20 cellular contexts compared by ENCODE assay signal in the genomic region with DNA sequence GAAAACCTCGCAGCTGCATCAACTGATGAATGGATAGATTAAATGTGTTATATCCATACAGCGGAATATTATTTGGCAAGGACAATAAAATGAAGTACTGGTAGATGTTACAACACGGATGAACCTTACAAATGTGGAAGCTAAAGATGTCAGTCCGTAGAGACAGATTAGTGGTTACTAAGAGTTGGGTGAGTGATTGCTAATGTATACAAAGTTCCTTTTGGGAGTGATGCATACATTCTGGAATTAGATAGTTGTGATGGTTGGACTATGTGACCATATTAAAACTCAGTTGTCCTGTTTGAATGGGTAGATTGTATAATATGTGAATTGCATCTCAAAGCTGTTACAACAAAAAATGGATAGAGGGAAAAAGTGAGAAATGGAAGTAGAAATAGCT. TPM values are rescaled to one million over a fixed set of nuclear protein-coding genes. Genes with fewer than 3 reads are reported as not detected.
A peak's percentile ranks its signal among the peaks of the same experiment; 100 is the strongest.
DNase-seq lines count a peak whose midpoint lies in the region; ATAC-seq, FAIRE-seq and TF ChIP-seq lines count a peak whose summit lies in the region.
"Had no signal": no experiment of that assay in that cellular context is flagged by ENCODE, and none has a peak within 500 bp of the region (broad histone marks: within the 10 kb centered on the region; RNA-seq: fewer than 3 reads in every experiment).

No MANE protein-coding gene starts in this region.

- peaks cover 31% of the 10 kb centered on the region for H3K4me1 ChIP-seq in CD4-positive, CD25-positive, alpha-beta regulatory T cell (ENCODE audit: control insufficient read depth, insufficient read depth, low read length, poor library complexity, severe bottlenecking)
- H3K4me1 ChIP-seq in PC-9 (replicated peaks; ENCODE audit: insufficient read depth) (peaks cover 14% of the 10 kb centered on the region), esophagus squamous epithelium (peaks cover 0 to 39% (median 13%) of the 10 kb centered on the region in 3 donors)
- H3K4me1 ChIP-seq: BE2C had no signal

- peak overlapping the region; percentile 1 to 97 (median 56) for H3K4me3 Mint-ChIP-seq in CD4-positive, CD25-positive, alpha-beta regulatory T cell

- peaks cover 26% of the 10 kb centered on the region for H3K36me3 ChIP-seq in CD4-positive, CD25-positive, alpha-beta regulatory T cell (ENCODE audit: control insufficient read depth, insufficient read depth, low read length)
- H3K36me3 ChIP-seq in PC-9 (ENCODE audit: low read depth) (peaks cover 17% of the 10 kb centered on the region), esophagus squamous epithelium (peaks cover 0 to 36% (median 6%) of the 10 kb centered on the region in 3 donors)

- 86 to 91% methylated on average over 4 of the region's 4 CpGs for whole genome bisulfite sequencing in esophagus squamous epithelium, 2 donors

- peaks cover 13% of the 10 kb centered on the region for H3K36me3 Mint-ChIP-seq in CD4-positive, CD25-positive, alpha-beta regulatory T cell

- H3F3A ChIP-seq in PC-9 (ENCODE audit: insufficient read depth, low read depth): no peaks in the 10 kb centered on the region; the same call in 1 of the 2 replicates

- no peak overlapping the region for H3K27ac Mint-ChIP-seq in CD4-positive, CD25-positive, alpha-beta regulatory T cell
- H3K27ac Mint-ChIP-seq: activated naive CD4-positive, alpha-beta T cell treated with anti-CD3 and anti-CD28 coated beads, Interleukin-2, amount 50 U/mL, for 72 hours had no signal

- peaks cover 0 to 1% (median 0%) of the 10 kb centered on the region in 7 donors for H3K9me3 Mint-ChIP-seq in CD4-positive, CD25-positive, alpha-beta regulatory T cell
- H3K9me3 Mint-ChIP-seq: activated naive CD4-positive, alpha-beta T cell treated with anti-CD3 and anti-CD28 coated beads, Interleukin-2, amount 50 U/mL, for 72 hours had no signal

- TF ChIP-seq CTCF in PC-9 (conservative IDR thresholded peaks at IDR 0.05) (no peak), fibroblast of the aortic adventitia (IDR thresholded peaks at IDR 0.05; ENCODE audit: insufficient read depth, low read length) (no peak), esophagus squamous epithelium (IDR thresholded peaks at IDR 0.05) (no peak)

- peaks cover 35 to 62% (median 37%) of the 10 kb centered on the region in 4 donors for H3K4me1 Mint-ChIP-seq in CD4-positive, CD25-positive, alpha-beta regulatory T cell

- H3K79me2 ChIP-seq in PC-9 (ENCODE audit: low read depth): peaks cover 53% of the 10 kb centered on the region

- ATAC-seq in CD4-positive, CD25-positive, alpha-beta regulatory T cell (ENCODE audit: low read depth in 2 of 2): no peak
- ATAC-seq: activated naive CD4-positive, alpha-beta T cell treated with anti-CD3 and anti-CD28 coated beads, Interleukin-2, amount 50 U/mL, for 72 hours had no signal

- no peaks in the 10 kb centered on the region for H3K27me3 ChIP-seq in CD4-positive, CD25-positive, alpha-beta regulatory T cell (ENCODE audit: control insufficient read depth, insufficient read depth, low read length)
- H3K27me3 ChIP-seq in PC-9 (ENCODE audit: insufficient read depth, low read depth) (no peaks in the 10 kb centered on the region), esophagus squamous epithelium (no peaks in the 10 kb centered on the region)
- H3K27me3 ChIP-seq: BE2C, cardiac muscle cell, spleen, tibial nerve had no signal

- no peaks in the 10 kb centered on the region for H3K9me3 ChIP-seq in CD4-positive, CD25-positive, alpha-beta regulatory T cell (ENCODE audit: control insufficient read depth in 2 of 2, low read length in 2 of 2)
- H3K9me3 ChIP-seq in PC-9 (ENCODE audit: insufficient read depth, low read depth) (no peaks in the 10 kb centered on the region), esophagus squamous epithelium (no peaks in the 10 kb centered on the region)
- H3K9me3 ChIP-seq: BE2C, spleen, tibial nerve had no signal

- no peak overlapping the region for H3K27ac ChIP-seq in CD4-positive, CD25-positive, alpha-beta regulatory T cell (ENCODE audit: insufficient read depth, low read length, poor library complexity, severe bottlenecking)
- H3K27ac ChIP-seq in PC-9 (no peak overlapping the region), esophagus squamous epithelium (no peak overlapping the region)
- H3K27ac ChIP-seq: cardiac muscle cell, spleen, tibial nerve had no signal

- no peak for FAIRE-seq in frontal cortex (lab: Jason Lieb, UNC)

- no peak for TF ChIP-seq POLR2A in esophagus squamous epithelium (IDR thresholded peaks at IDR 0.05)

- peak overlapping the region; percentile 85; the same call in 1 of the 2 replicates for H3K4me2 ChIP-seq in PC-9

- BruUV-seq in PC-9 (replicated peaks; lab: Mats Ljungman, UMichigan): no TSS peak

- peak overlapping the region; percentile 95 for H3K4me3 ChIP-seq in CD4-positive, CD25-positive, alpha-beta regulatory T cell (ENCODE audit: low read depth, low read length)
- H3K4me3 ChIP-seq in PC-9: no peak overlapping the region
- H3K4me3 ChIP-seq in fibroblast of the aortic adventitia (ENCODE audit: low read depth, low read length): peak overlapping the region; percentile 11
- no peak overlapping the region for H3K4me3 ChIP-seq in esophagus squamous epithelium
- H3K4me3 ChIP-seq: tibial nerve had no signal

- intact Hi-C loops in PC-9 (cut with micrococcal nuclease; ENCODE audit: unreplicated experiment) (loop anchor here (10.0 kb wide), 1 partner anchor 65 kb away; no protein-coding TSS in a partner anchor), esophagus squamous epithelium (cut with DNase I) (no loop called here)

- POLR2A ChIA-PET in PC-9 (lab: Charles Lee; ENCODE audit: unreplicated experiment): no interaction called here

- DNase-seq in CD4-positive, CD25-positive, alpha-beta regulatory T cell: no peak
- DNase-seq in EL (peak; percentile 15), PC-9 (no peak), fibroblast of the aortic adventitia (ENCODE audit: low read depth) (no peak), AG20443 (ENCODE audit: low spot score) (no peak), esophagus squamous epithelium (lab: John Stamatoyannopoulos, UW) (no peak), NCI-H1694 treated with DMSO at 0.1 percent for 48 hours (lab: John Stamatoyannopoulos, UW) (no peak), frontal cortex (ENCODE audit: low spot score in 2 of 2) (no peak)
- DNase-seq: activated CD4-positive, alpha-beta T cell treated with anti-CD3 and anti-CD28 coated beads for 1 hour; activated CD8-positive, alpha-beta memory T cell treated with anti-CD3 and anti-CD28 coated beads, Interleukin-2, amount 50 U/mL, for 4 hours; BE2C; DMS153; NCI-H1092 treated with DMSO at 0.1 percent for 48 hours; posterior cingulate gyrus; Right ventricle myocardium superior; spleen; T1000 had no signal

- H4K20me1 ChIP-seq in PC-9 (ENCODE audit: insufficient read depth): peaks cover 23% of the 10 kb centered on the region

- CTCF ChIA-PET in PC-9 (lab: Charles Lee): no interaction called here

- no peaks in the 10 kb centered on the region for H3K9me2 ChIP-seq in PC-9 (ENCODE audit: insufficient read depth)

- H3K27me3 Mint-ChIP-seq in CD4-positive, CD25-positive, alpha-beta regulatory T cell: peaks cover 15% of the 10 kb centered on the region

- H2AFZ ChIP-seq in PC-9: no peak overlapping the region

RNA-seq across cellular contexts. Expression of a gene that starts 2.8 kb away (rescaled TPM):
- total RNA-seq in CD4-positive, CD25-positive, alpha-beta regulatory T cell: 78.1 TPM
- polyA plus RNA-seq in CD4-positive, CD25-positive, alpha-beta regulatory T cell: 10 to 100 TPM; 68.7 to 77.8 (median 69.9) TPM
- total RNA-seq in PC-9 (2021): 44.8 and 65.6 TPM in 2 replicates
- 115 and 176 TPM in 2 replicates for total RNA-seq in fibroblast of the aortic adventitia (ENCODE audit: low replicate concordance)
- total RNA-seq in esophagus squamous epithelium: 10 to 100 TPM; 24.8 to 46.0 (median 32.9) TPM
- 105 TPM for total RNA-seq in frontal cortex

RNA-seq across cellular contexts. Expression of a gene that starts 14.4 kb away (rescaled TPM):
- 23.9 TPM for total RNA-seq in CD4-positive, CD25-positive, alpha-beta regulatory T cell
- 10 to 100 TPM; 15.0 to 20.6 (median 15.7) TPM for polyA plus RNA-seq in CD4-positive, CD25-positive, alpha-beta regulatory T cell
- total RNA-seq in PC-9 (2021) (7.0 and 8.1 TPM in 2 replicates), fibroblast of the aortic adventitia (ENCODE audit: low replicate concordance) (36.7 and 69.2 TPM in 2 replicates), esophagus squamous epithelium (10 to 100 TPM; 14.3 to 37.8 (median 27.7) TPM), frontal cortex (17.5 TPM)

Comparison
In these comparisons a context has a peak if more than half of its experiments do, and no peak if none do; other contexts are left out.
1. H3K4me3 ChIP-seq: peak in CD4-positive, CD25-positive, alpha-beta regulatory T cell (single experiment) and fibroblast of the aortic adventitia (single experiment); none in PC-9 (single experiment) and esophagus squamous epithelium (0 of 4).